In the genomic region with DNA sequence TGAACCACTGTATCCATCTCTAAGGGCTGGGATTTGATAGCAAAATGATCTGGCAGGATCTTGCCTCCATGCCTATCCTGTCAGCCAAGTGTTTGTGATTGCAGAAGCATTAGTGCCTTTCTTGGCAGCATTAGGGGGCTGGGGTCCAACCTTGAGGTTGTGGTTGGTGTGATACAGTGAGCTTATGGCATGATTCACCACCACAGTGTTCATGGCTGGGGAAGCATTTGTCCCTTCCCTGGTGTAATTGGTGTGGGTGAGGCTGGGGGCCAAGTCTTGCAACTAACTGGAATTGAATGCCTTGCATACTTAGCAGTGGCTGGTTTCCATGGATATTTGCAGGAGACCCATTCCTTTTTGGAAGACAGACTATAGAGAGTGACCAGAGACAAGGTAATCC, we compare ENCODE assay signal across 12 cellular contexts.
A peak's percentile ranks its signal among the peaks of the same experiment; 100 is the strongest.
DNase-seq lines count a peak whose midpoint lies in the region; ATAC-seq and TF ChIP-seq lines count a peak whose summit lies in the region.
"Had no signal": no experiment of that assay in that cellular context is flagged by ENCODE, and none has a peak within 500 bp of the region (broad histone marks: within the 10 kb centered on the region; RNA-seq: fewer than 3 reads in every experiment).

No MANE protein-coding gene starts in this region.

- BruUV-seq in Panc1 (replicated peaks; lab: Mats Ljungman, UMichigan) = no TSS peak

- peak; percentile 44 for DNase-seq in Caki2 (ENCODE audit: low read depth)
- no peak for DNase-seq in Panc1 (ENCODE audit: low read depth, low spot score)
- DNase-seq in fibroblast of mammary gland (ENCODE audit: low read depth) = peak; percentile 98
- DNase-seq in osteocyte (ENCODE audit: extremely low spot score, unreplicated experiment) = no peak
- no peak for DNase-seq in HuH-7.5 (ENCODE audit: low spot score)
- DNase-seq in stimulated activated CD8-positive, alpha-beta memory T cell treated with anti-CD3 and anti-CD28 coated beads, Interleukin-4, amount 100 ng/mL, for 48 hours = no peak
- no peak for DNase-seq in activated naive CD4-positive, alpha-beta T cell treated with anti-CD3 and anti-CD28 coated beads, Interleukin-2, amount 10 ng/mL, durations not matched to agents 7 days and 5 days
- no peak for DNase-seq in nephron progenitor cell
- DNase-seq: activated naive CD4-positive, alpha-beta T cell treated with Interleukin-2 at 50 U/mL for 16 hours; CD8-positive, alpha-beta memory T cell; effector memory CD8-positive, alpha-beta T cell; ovary had no signal

- no peaks in the 10 kb centered on the region for H3K4me1 ChIP-seq in Panc1 (ENCODE audit: control insufficient read depth, insufficient read depth, low read length)

- H3K4me1 Mint-ChIP-seq in osteocyte (ENCODE audit: unreplicated experiment) = peaks cover 78% of the 10 kb centered on the region
- no peaks in the 10 kb centered on the region for H3K4me1 Mint-ChIP-seq in activated naive CD4-positive, alpha-beta T cell treated with anti-CD3 and anti-CD28 coated beads, Interleukin-2, amount 10 ng/mL, durations not matched to agents 7 days and 5 days
- peaks cover 45% of the 10 kb centered on the region for H3K4me1 Mint-ChIP-seq in nephron progenitor cell

- POLR2A ChIA-PET in Panc1 (lab: Charles Lee) = no interaction called here

- intact Hi-C loops in Panc1 (cut with micrococcal nuclease; ENCODE audit: unreplicated experiment) = no loop called here

- no peaks in the 10 kb centered on the region for H3K27me3 ChIP-seq in Panc1 (ENCODE audit: control insufficient read depth, insufficient read depth, low read length)
- H3K27me3 ChIP-seq: ovary had no signal

- H3K9me3 ChIP-seq in Panc1 (ENCODE audit: control insufficient read depth, insufficient read depth, low read depth, low read length) = no peaks in the 10 kb centered on the region
- H3K9me3 ChIP-seq: ovary had no signal

- H3K36me3 Mint-ChIP-seq in osteocyte (ENCODE audit: unreplicated experiment) (peaks cover 5% of the 10 kb centered on the region), nephron progenitor cell (ENCODE audit: low read depth) (peaks cover 9% of the 10 kb centered on the region)
- H3K36me3 Mint-ChIP-seq in activated naive CD4-positive, alpha-beta T cell treated with anti-CD3 and anti-CD28 coated beads, Interleukin-2, amount 10 ng/mL, durations not matched to agents 7 days and 5 days = no peaks in the 10 kb centered on the region
- H3K36me3 Mint-ChIP-seq: CD8-positive, alpha-beta memory T cell had no signal

- no peaks in the 10 kb centered on the region for H3K36me3 ChIP-seq in Panc1 (ENCODE audit: control insufficient read depth, insufficient read depth, low read length)
- H3K36me3 ChIP-seq: ovary had no signal

- H3K27me3 Mint-ChIP-seq in osteocyte (ENCODE audit: unreplicated experiment) (no peaks in the 10 kb centered on the region), nephron progenitor cell (ENCODE audit: low read depth, poor library complexity) (no peaks in the 10 kb centered on the region)
- no peaks in the 10 kb centered on the region for H3K27me3 Mint-ChIP-seq in activated naive CD4-positive, alpha-beta T cell treated with anti-CD3 and anti-CD28 coated beads, Interleukin-2, amount 10 ng/mL, durations not matched to agents 7 days and 5 days
- H3K27me3 Mint-ChIP-seq: effector memory CD8-positive, alpha-beta T cell had no signal

- H3K27ac ChIP-seq in Panc1 (ENCODE audit: low read length) = peak overlapping the region; percentile 41; the same call in 1 of the 2 replicates
- H3K27ac ChIP-seq: ovary had no signal

- peaks cover 4% of the 10 kb centered on the region for H3K9me3 Mint-ChIP-seq in osteocyte (ENCODE audit: unreplicated experiment)
- no peaks in the 10 kb centered on the region for H3K9me3 Mint-ChIP-seq in activated naive CD4-positive, alpha-beta T cell treated with anti-CD3 and anti-CD28 coated beads, Interleukin-2, amount 10 ng/mL, durations not matched to agents 7 days and 5 days
- H3K9me3 Mint-ChIP-seq in nephron progenitor cell = peaks cover 18% of the 10 kb centered on the region
- H3K9me3 Mint-ChIP-seq: CD8-positive, alpha-beta memory T cell; effector memory CD8-positive, alpha-beta T cell had no signal

- in situ Hi-C loops in Caki2 (cut with HindIII; ENCODE audit: low pct_unique_long_range_greater_than_20kb, low sequenced_read_pairs) (no loop called here), Panc1 (cut with HindIII; ENCODE audit: low pct_unique_long_range_greater_than_20kb, low sequenced_read_pairs) (no loop called here)

- CTCF ChIA-PET in Panc1 (lab: Charles Lee) = no interaction called here
- CTCF ChIA-PET in activated naive CD4-positive, alpha-beta T cell treated with anti-CD3 and anti-CD28 coated beads, Interleukin-2, amount 10 ng/mL, durations not matched to agents 7 days and 5 days (lab: Charles Lee) = no interaction called here

- TF ChIP-seq CTCF in Panc1 (IDR thresholded peaks at IDR 0.05) (no peak), fibroblast of mammary gland (conservative IDR thresholded peaks at IDR 0.05; ENCODE audit: control insufficient read depth, insufficient read depth, low read depth, low read length) (no peak), osteocyte (IDR thresholded peaks at IDR 0.05) (no peak), nephron progenitor cell (IDR thresholded peaks at IDR 0.05) (no peak)

- no peak overlapping the region for H3K4me3 Mint-ChIP-seq in osteocyte (ENCODE audit: unreplicated experiment)
- H3K4me3 Mint-ChIP-seq in activated naive CD4-positive, alpha-beta T cell treated with anti-CD3 and anti-CD28 coated beads, Interleukin-2, amount 10 ng/mL, durations not matched to agents 7 days and 5 days = no peak overlapping the region
- no peak overlapping the region for H3K4me3 Mint-ChIP-seq in nephron progenitor cell
- H3K4me3 Mint-ChIP-seq: CD8-positive, alpha-beta memory T cell; effector memory CD8-positive, alpha-beta T cell had no signal

- no peak overlapping the region for H3K4me3 ChIP-seq in Panc1 (ENCODE audit: low read depth in 2 of 2, low read length in 2 of 2)
- no peak overlapping the region for H3K4me3 ChIP-seq in fibroblast of mammary gland (ENCODE audit: control insufficient read depth, low read depth, low read length)
- H3K4me3 ChIP-seq: ovary had no signal

- H3K27ac Mint-ChIP-seq in osteocyte (ENCODE audit: unreplicated experiment) = peak overlapping the region; percentile 59
- H3K27ac Mint-ChIP-seq in activated naive CD4-positive, alpha-beta T cell treated with anti-CD3 and anti-CD28 coated beads, Interleukin-2, amount 10 ng/mL, durations not matched to agents 7 days and 5 days = no peak overlapping the region
- no peak overlapping the region for H3K27ac Mint-ChIP-seq in nephron progenitor cell
- H3K27ac Mint-ChIP-seq: effector memory CD8-positive, alpha-beta T cell had no signal

- ATAC-seq in Panc1 = no peak
- ATAC-seq: effector memory CD8-positive, alpha-beta T cell had no signal

Comparison
In these comparisons a context has a peak if more than half of its experiments do, and no peak if none do; other contexts are left out.
1. DNase-seq: peak in Caki2 (single experiment) and fibroblast of mammary gland (single experiment); none in Panc1 (single experiment), osteocyte (single experiment), HuH-7.5 (single experiment), stimulated activated CD8-positive, alpha-beta memory T cell treated with anti-CD3 and anti-CD28 coated beads, Interleukin-4, amount 100 ng/mL, for 48 hours (single experiment), activated naive CD4-positive, alpha-beta T cell treated with anti-CD3 and anti-CD28 coated beads, Interleukin-2, amount 10 ng/mL, durations not matched to agents 7 days and 5 days (single experiment) and nephron progenitor cell (single experiment).